ENCODE assay signal across 32 cellular contexts in the genomic region with DNA sequence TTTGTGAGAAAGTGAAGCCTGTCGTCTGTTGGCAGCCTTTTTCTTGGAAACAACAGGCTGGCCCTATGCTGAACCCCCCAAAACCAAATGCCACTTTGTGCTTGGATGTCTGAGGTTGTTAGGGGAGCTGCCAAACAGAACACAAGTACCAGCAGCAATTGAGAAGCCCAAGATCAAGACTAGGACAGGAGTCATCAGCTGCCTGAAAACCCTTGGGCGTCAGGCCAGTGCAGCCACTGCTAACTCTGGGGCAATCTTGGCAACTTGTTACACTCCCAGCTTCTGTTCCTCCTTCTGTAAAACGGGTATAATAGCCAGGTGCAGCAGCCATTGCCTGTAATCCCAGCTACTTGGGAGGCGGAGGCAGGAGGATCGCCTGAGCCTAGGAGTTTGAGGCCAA. TPM values are rescaled to one million over a fixed set of nuclear protein-coding genes. Genes with fewer than 3 reads are reported as not detected.
"Had no signal": no experiment of that assay in that cellular context is flagged by ENCODE, and none has a peak within 500 bp of the region (broad histone marks: within the 10 kb centered on the region; RNA-seq: fewer than 3 reads in every experiment).

No MANE protein-coding gene starts in this region.

- ATAC-seq: activated CD4-positive, CD25-positive, alpha-beta regulatory T cell treated with anti-CD3 and anti-CD28 coated beads, Interleukin-2, amount 50 U/mL, for 24 hours; activated CD8-positive, alpha-beta T cell treated with anti-CD3 and anti-CD28 coated beads for 36 hours; activated naive CD4-positive, alpha-beta T cell treated with anti-CD3 and anti-CD28 coated beads, Interleukin-2, amount 50 U/mL, for 72 hours; gastroesophageal sphincter; T-helper 17 cell had no signal

- H3K4me1 ChIP-seq: ascending aorta, breast epithelium, esophagus muscularis mucosa, gastroesophageal sphincter had no signal

- H3K9me3 Mint-ChIP-seq: activated B cell treated with CpG ODN at 0.5 μM for 24 hours; activated CD8-positive, alpha-beta T cell treated with anti-CD3 and anti-CD28 coated beads for 36 hours; activated naive CD4-positive, alpha-beta T cell treated with anti-CD3 and anti-CD28 coated beads, Interleukin-2, amount 10 ng/mL, durations not matched to agents 7 days and 5 days; activated naive CD4-positive, alpha-beta T cell treated with anti-CD3 and anti-CD28 coated beads, Interleukin-2, amount 50 U/mL, for 72 hours; activated naive CD8-positive, alpha-beta T cell treated with anti-CD3 and anti-CD28 coated beads, Interleukin-2, amount 10 ng/mL, durations not matched to agents 7 days and 5 days; activated T-helper 1 cell treated with anti-CD3 and anti-CD28 coated beads, Interleukin-12 subunit alpha, Interleukin-12 subunit beta, Interleukin-2, Interleukin-4 antibody, amounts not matched to agents 30 ng/mL and 10 ng/mL and 1 ng/mL, durations not matched to agents 14 hours and 24 hours and 36 hours; activated T-helper 2 cell treated with anti-CD3 and anti-CD28 coated beads, Interferon-gamma antibody, Interleukin-2, Interleukin-4, amounts not matched to agents 10 μg/mL and 5 μg/mL and 100 μg/mL, durations not matched to agents 14 hours and 24 hours and 36 hours; brain; central memory CD8-positive, alpha-beta T cell; dendritic cell treated with granulocyte-macrophage colony-stimulating factor and Interleukin-4, amounts not matched to agents 40 ng/mL and 50 ng/mL, for 4 days; T-helper 2 cell treated with Interferon-gamma antibody and Interleukin-4, amounts not matched to agents 5 μg/mL and 100 μg/mL, for 36 hours had no signal

- H3K4me3 Mint-ChIP-seq: activated B cell treated with CpG ODN at 0.5 μM for 24 hours; activated CD8-positive, alpha-beta T cell treated with anti-CD3 and anti-CD28 coated beads for 36 hours; activated naive CD4-positive, alpha-beta T cell treated with anti-CD3 and anti-CD28 coated beads, Interleukin-2, amount 10 ng/mL, durations not matched to agents 7 days and 5 days; activated naive CD8-positive, alpha-beta T cell treated with anti-CD3 and anti-CD28 coated beads, Interleukin-2, amount 10 ng/mL, durations not matched to agents 7 days and 5 days; activated T-helper 1 cell treated with anti-CD3 and anti-CD28 coated beads, Interleukin-12 subunit alpha, Interleukin-12 subunit beta, Interleukin-2, Interleukin-4 antibody, amounts not matched to agents 30 ng/mL and 10 ng/mL and 1 ng/mL, durations not matched to agents 14 hours and 24 hours and 36 hours; brain; central memory CD8-positive, alpha-beta T cell; dendritic cell treated with granulocyte-macrophage colony-stimulating factor and Interleukin-4, amounts not matched to agents 40 ng/mL and 50 ng/mL, for 4 days; T-helper 17 cell; T-helper 2 cell treated with Interferon-gamma antibody and Interleukin-4, amounts not matched to agents 5 μg/mL and 100 μg/mL, for 36 hours had no signal

- H3K4me1 Mint-ChIP-seq: activated B cell treated with CpG ODN at 0.5 μM for 24 hours; activated naive CD4-positive, alpha-beta T cell treated with anti-CD3 and anti-CD28 coated beads, Interleukin-2, amount 10 ng/mL, durations not matched to agents 7 days and 5 days; activated naive CD8-positive, alpha-beta T cell treated with anti-CD3 and anti-CD28 coated beads, Interleukin-2, amount 10 ng/mL, durations not matched to agents 7 days and 5 days; brain; central memory CD8-positive, alpha-beta T cell had no signal

- H3K27me3 ChIP-seq: ascending aorta, breast epithelium, cardiac muscle cell, dorsolateral prefrontal cortex had no signal

- H3K36me3 ChIP-seq: ascending aorta, breast epithelium, cardiac muscle cell, esophagus muscularis mucosa, gastroesophageal sphincter, WERI-Rb-1 had no signal

- H3K36me3 Mint-ChIP-seq: activated naive CD4-positive, alpha-beta T cell treated with anti-CD3 and anti-CD28 coated beads, Interleukin-2, amount 10 ng/mL, durations not matched to agents 7 days and 5 days; activated naive CD4-positive, alpha-beta T cell treated with anti-CD3 and anti-CD28 coated beads, Interleukin-2, amount 50 U/mL, for 72 hours; activated naive CD8-positive, alpha-beta T cell treated with anti-CD3 and anti-CD28 coated beads, Interleukin-2, amount 10 ng/mL, durations not matched to agents 7 days and 5 days; brain had no signal

- H3K27ac Mint-ChIP-seq: activated B cell treated with CpG ODN at 0.5 μM for 24 hours; activated CD8-positive, alpha-beta T cell treated with anti-CD3 and anti-CD28 coated beads for 36 hours; activated naive CD4-positive, alpha-beta T cell treated with anti-CD3 and anti-CD28 coated beads, Interleukin-2, amount 10 ng/mL, durations not matched to agents 7 days and 5 days; activated naive CD4-positive, alpha-beta T cell treated with anti-CD3 and anti-CD28 coated beads, Interleukin-2, amount 50 U/mL, for 72 hours; activated naive CD8-positive, alpha-beta T cell treated with anti-CD3 and anti-CD28 coated beads, Interleukin-2, amount 10 ng/mL, durations not matched to agents 7 days and 5 days; activated T-helper 1 cell treated with anti-CD3 and anti-CD28 coated beads, Interleukin-12 subunit alpha, Interleukin-12 subunit beta, Interleukin-2, Interleukin-4 antibody, amounts not matched to agents 30 ng/mL and 10 ng/mL and 1 ng/mL, durations not matched to agents 14 hours and 24 hours and 36 hours; activated T-helper 2 cell treated with anti-CD3 and anti-CD28 coated beads, Interferon-gamma antibody, Interleukin-2, Interleukin-4, amounts not matched to agents 10 μg/mL and 5 μg/mL and 100 μg/mL, durations not matched to agents 14 hours and 24 hours and 36 hours; brain; dendritic cell treated with granulocyte-macrophage colony-stimulating factor and Interleukin-4, amounts not matched to agents 40 ng/mL and 50 ng/mL, for 4 days; T-helper 17 cell; T-helper 2 cell treated with Interferon-gamma antibody and Interleukin-4, amounts not matched to agents 5 μg/mL and 100 μg/mL, for 36 hours had no signal

- H3K27ac ChIP-seq: ascending aorta, breast epithelium, cardiac muscle cell, coronary artery, dorsolateral prefrontal cortex, esophagus muscularis mucosa, gastroesophageal sphincter, WERI-Rb-1 had no signal

- H3K4me3 ChIP-seq: ascending aorta, breast epithelium, cardiac muscle cell, coronary artery, dorsolateral prefrontal cortex, esophagus muscularis mucosa, gastroesophageal sphincter had no signal

- H3K9me3 ChIP-seq: ascending aorta, breast epithelium, esophagus muscularis mucosa, gastroesophageal sphincter had no signal

- DNase-seq: activated B cell treated with CpG ODN at 0.5 μM for 24 hours; activated CD4-positive, alpha-beta T cell treated with anti-CD3 and anti-CD28 coated beads for 48 hours; activated CD4-positive, alpha-beta T cell treated with anti-CD3 and anti-CD28 coated beads, Interleukin-2, amount 50 U/mL, for 1 hour; activated CD4-positive, alpha-beta T cell treated with anti-CD3 and anti-CD28 coated beads, Interleukin-2, amount 50 U/mL, for 48 hours; activated CD8-positive, alpha-beta memory T cell treated with anti-CD3 and anti-CD28 coated beads for 24 hours; activated CD8-positive, alpha-beta T cell treated with anti-CD3 and anti-CD28 coated beads for 36 hours; activated effector memory CD4-positive, alpha-beta T cell treated with anti-CD3 and anti-CD28 coated beads, Interleukin-2, amount 50 U/mL, for 16 hours; activated naive CD4-positive, alpha-beta T cell treated with anti-CD3 and anti-CD28 coated beads, Interleukin-2, amount 10 ng/mL, durations not matched to agents 7 days and 5 days; activated naive CD8-positive, alpha-beta T cell treated with anti-CD3 and anti-CD28 coated beads, Interleukin-2, amount 10 ng/mL, durations not matched to agents 7 days and 5 days; activated T-cell treated with anti-CD3 and anti-CD28 coated beads, Interleukin-2, amount 50 U/mL, for 48 hours; dorsolateral prefrontal cortex; effector memory CD4-positive, alpha-beta T cell; erythroblast; foreskin melanocyte; T-helper 1 cell; T-helper 17 cell; T1000; WERI-Rb-1 had no signal

RNA-seq across cellular contexts. Expression of a gene that starts 33.5 kb away (rescaled TPM):
- total RNA-seq: ascending aorta, esophagus muscularis mucosa had no signal
